26 cellular contexts compared by ENCODE assay signal in the genomic region with DNA sequence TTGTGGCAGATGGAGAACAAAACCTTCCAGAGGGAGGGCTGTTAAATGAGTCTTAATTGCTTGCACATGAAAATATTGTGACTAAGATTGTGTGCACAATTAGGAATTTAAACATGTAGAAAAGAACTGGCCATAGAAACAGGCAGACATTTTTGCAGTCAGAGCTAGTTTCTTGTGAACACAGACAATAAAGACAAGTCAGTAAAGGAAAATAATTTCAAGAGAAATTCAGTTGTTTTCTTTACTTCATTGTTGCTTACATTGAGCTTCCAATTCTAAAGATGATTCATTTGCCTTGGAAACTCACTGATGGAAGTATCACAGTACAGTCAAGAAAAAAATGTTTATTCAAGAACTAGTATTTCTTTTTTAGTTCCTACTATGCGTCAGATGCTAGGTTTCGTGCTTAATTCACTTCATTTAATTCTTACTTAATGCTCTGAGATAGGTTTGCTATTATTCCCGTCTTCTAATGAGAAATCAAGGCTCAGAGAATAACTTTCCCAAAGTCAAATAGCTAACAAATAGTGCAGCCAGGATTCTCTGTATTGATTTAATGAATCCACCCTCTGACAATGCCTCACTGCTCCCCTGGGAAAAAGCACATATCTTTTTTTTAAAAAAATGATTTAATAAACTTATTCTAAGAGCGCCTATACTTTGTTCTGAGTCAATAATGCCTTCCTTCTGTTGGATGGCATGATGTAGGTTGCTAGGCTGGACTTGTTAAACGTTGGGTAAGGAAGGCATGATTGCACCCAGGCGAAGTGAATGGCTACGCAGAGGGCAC.
DNase-seq lines count a peak whose midpoint lies in the region; TF ChIP-seq lines count a peak whose summit lies in the region.
"Had no signal": no experiment of that assay in that cellular context is flagged by ENCODE, and none has a peak within 500 bp of the region (broad histone marks: within the 10 kb centered on the region; RNA-seq: fewer than 3 reads in every experiment).

No MANE protein-coding gene starts in this region.

- peak overlapping the region; percentile 87 for H3K27ac Mint-ChIP-seq in osteocyte (ENCODE audit: unreplicated experiment)
- H3K27ac Mint-ChIP-seq: activated B cell treated with CpG ODN at 0.5 μM for 24 hours; activated CD8-positive, alpha-beta memory T cell treated with anti-CD3 and anti-CD28 coated beads, Interleukin-2, amount 10 ng/mL, durations not matched to agents 7 days and 5 days; CD4-positive, alpha-beta T cell; naive thymus-derived CD8-positive, alpha-beta T cell; stimulated activated naive B cell treated with anti-CD40 and anti-IgM and Interleukin-4, amounts not matched to agents 10 μg/mL and 1 μg/mL and 100 μg/mL, for 72 hours; T-helper 2 cell treated with Interferon-gamma antibody and Interleukin-4, amounts not matched to agents 5 μg/mL and 100 μg/mL, for 36 hours had no signal

- H3K4me1 Mint-ChIP-seq in osteocyte (ENCODE audit: unreplicated experiment), result peaks cover 37% of the 10 kb centered on the region
- H3K4me1 Mint-ChIP-seq: activated B cell treated with CpG ODN at 0.5 μM for 24 hours; central memory CD8-positive, alpha-beta T cell; stimulated activated naive B cell treated with anti-CD40 and anti-IgM and Interleukin-4, amounts not matched to agents 10 μg/mL and 1 μg/mL and 100 μg/mL, for 72 hours had no signal

- peak overlapping the region; percentile 27 for H3K4me3 Mint-ChIP-seq in osteocyte (ENCODE audit: unreplicated experiment)
- H3K4me3 Mint-ChIP-seq: activated B cell treated with CpG ODN at 0.5 μM for 24 hours; activated CD8-positive, alpha-beta memory T cell treated with anti-CD3 and anti-CD28 coated beads, Interleukin-2, amount 10 ng/mL, durations not matched to agents 7 days and 5 days; CD4-positive, alpha-beta T cell; central memory CD8-positive, alpha-beta T cell; naive thymus-derived CD8-positive, alpha-beta T cell; stimulated activated naive B cell treated with anti-CD40 and anti-IgM and Interleukin-4, amounts not matched to agents 10 μg/mL and 1 μg/mL and 100 μg/mL, for 72 hours; T-helper 2 cell treated with Interferon-gamma antibody and Interleukin-4, amounts not matched to agents 5 μg/mL and 100 μg/mL, for 36 hours had no signal

- H3K4me3 ChIP-seq in SJSA1 (no peak overlapping the region), uterus (no peak overlapping the region)
- H3K4me3 ChIP-seq: adrenal gland, K562, tibial nerve had no signal

- no peaks in the 10 kb centered on the region for H3K27me3 Mint-ChIP-seq in osteocyte (ENCODE audit: unreplicated experiment)
- H3K27me3 Mint-ChIP-seq: activated B cell treated with CpG ODN at 0.5 μM for 24 hours; activated CD8-positive, alpha-beta memory T cell treated with anti-CD3 and anti-CD28 coated beads, Interleukin-2, amount 10 ng/mL, durations not matched to agents 7 days and 5 days; CD4-positive, alpha-beta T cell; central memory CD8-positive, alpha-beta T cell; naive thymus-derived CD8-positive, alpha-beta T cell; stimulated activated naive B cell treated with anti-CD40 and anti-IgM and Interleukin-4, amounts not matched to agents 10 μg/mL and 1 μg/mL and 100 μg/mL, for 72 hours had no signal

- intact Hi-C loops in uterus (cut with DNase I; ENCODE audit: low total_unique reads), result no loop called here

- H3K27me3 ChIP-seq in SJSA1 (replicated peaks) (no peaks in the 10 kb centered on the region), uterus (no peaks in the 10 kb centered on the region)
- H3K27me3 ChIP-seq: adrenal gland, tibial nerve had no signal

- no peaks in the 10 kb centered on the region for H3K9me3 Mint-ChIP-seq in osteocyte (ENCODE audit: unreplicated experiment)
- H3K9me3 Mint-ChIP-seq: activated B cell treated with CpG ODN at 0.5 μM for 24 hours; CD4-positive, alpha-beta T cell; central memory CD8-positive, alpha-beta T cell; naive thymus-derived CD8-positive, alpha-beta T cell; stimulated activated naive B cell treated with anti-CD40 and anti-IgM and Interleukin-4, amounts not matched to agents 10 μg/mL and 1 μg/mL and 100 μg/mL, for 72 hours; T-helper 2 cell treated with Interferon-gamma antibody and Interleukin-4, amounts not matched to agents 5 μg/mL and 100 μg/mL, for 36 hours had no signal

- no peak for TF ChIP-seq POLR2A in uterus (IDR thresholded peaks at IDR 0.05)

- peaks cover 17% of the 10 kb centered on the region for H3K4me1 ChIP-seq in SJSA1 (replicated peaks)
- H3K4me1 ChIP-seq in uterus, result no peaks in the 10 kb centered on the region
- H3K4me1 ChIP-seq: adrenal gland had no signal

- H3K36me3 ChIP-seq in SJSA1 (no peaks in the 10 kb centered on the region), uterus (no peaks in the 10 kb centered on the region)
- H3K36me3 ChIP-seq: adrenal gland, tibial nerve had no signal

- H3K27ac ChIP-seq in SJSA1 (peak overlapping the region; percentile 4; the same call in 1 of the 2 replicates), uterus (no peak overlapping the region)
- H3K27ac ChIP-seq: adrenal gland, tibial nerve had no signal

- no peaks in the 10 kb centered on the region for H3K36me3 Mint-ChIP-seq in osteocyte (ENCODE audit: unreplicated experiment)
- H3K36me3 Mint-ChIP-seq: activated CD8-positive, alpha-beta memory T cell treated with anti-CD3 and anti-CD28 coated beads, Interleukin-2, amount 10 ng/mL, durations not matched to agents 7 days and 5 days; naive thymus-derived CD8-positive, alpha-beta T cell; stimulated activated naive B cell treated with anti-CD40 and anti-IgM and Interleukin-4, amounts not matched to agents 10 μg/mL and 1 μg/mL and 100 μg/mL, for 72 hours had no signal

- TF ChIP-seq CTCF in osteocyte (IDR thresholded peaks at IDR 0.05) (no peak), uterus (IDR thresholded peaks at IDR 0.05) (no peak)

- H3K9me3 ChIP-seq in SJSA1 (replicated peaks) (no peaks in the 10 kb centered on the region), uterus (no peaks in the 10 kb centered on the region)
- H3K9me3 ChIP-seq: adrenal gland, tibial nerve had no signal

- DNase-seq in EH (ENCODE audit: low read depth) (peak; percentile 69), SJSA1 (ENCODE audit: low read depth in 1 of 2, low spot score in 2 of 2) (peak in 1 of 2 experiments; percentile 60), epidermal melanocyte (ENCODE audit: insufficient read length, low spot score) (peak; percentile 19), osteocyte (ENCODE audit: extremely low spot score, unreplicated experiment) (no peak), hippocampal formation (lab: John Stamatoyannopoulos, UW) (no peak), uterus (no peak), COLO668 (lab: John Stamatoyannopoulos, UW; ENCODE audit: unreplicated experiment) (no peak)
- DNase-seq: activated B cell treated with CpG ODN at 0.5 μM for 24 hours; activated CD8-positive, alpha-beta memory T cell treated with anti-CD3 and anti-CD28 coated beads, Interleukin-2, amount 10 ng/mL, durations not matched to agents 7 days and 5 days; activated effector memory CD4-positive, alpha-beta T cell treated with Interleukin-2 at 50 U/mL for 16 hours; adrenal gland; CD4-positive, alpha-beta T cell; DMS79; effector CD8-positive, alpha-beta T cell; foreskin melanocyte; kidney glomerular epithelial cell; mesendoderm; naive thymus-derived CD8-positive, alpha-beta T cell; NCI-H1694; PC-3; posterior cingulate gyrus; stimulated activated naive B cell treated with anti-CD40 and anti-IgM and Interleukin-4, amounts not matched to agents 10 μg/mL and 1 μg/mL and 100 μg/mL, for 72 hours had no signal

Comparison
In these comparisons a context has a peak if more than half of its experiments do, and no peak if none do; other contexts are left out.
1. DNase-seq: peak in EH (single experiment) and epidermal melanocyte (single experiment); none in osteocyte (single experiment), hippocampal formation (0 of 2), uterus (0 of 2) and COLO668 (single experiment).